21 cellular contexts compared by ENCODE assay signal in the genomic region with DNA sequence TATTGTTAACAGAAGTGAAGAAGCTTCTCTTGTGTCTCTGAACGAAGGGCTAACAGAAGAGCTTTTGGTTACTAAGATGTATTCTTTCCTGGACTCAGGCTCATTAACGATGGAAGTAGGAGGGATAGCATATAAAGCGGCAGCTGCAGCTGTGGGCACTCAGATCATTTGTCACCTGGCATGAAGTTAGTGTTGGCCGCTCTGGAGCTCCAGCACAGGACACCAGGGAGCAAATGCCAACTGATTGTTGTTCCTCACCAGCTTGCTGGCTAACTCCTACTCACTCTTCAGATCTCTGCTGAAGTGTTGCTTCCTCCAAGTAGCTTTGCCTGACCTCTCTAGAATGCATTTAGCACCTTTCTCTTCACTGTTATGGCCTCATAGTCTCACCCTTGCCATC. TPM values are rescaled to one million over a fixed set of nuclear protein-coding genes. Genes with fewer than 3 reads are reported as not detected.
DNase-seq lines count a peak whose midpoint lies in the region; ATAC-seq and TF ChIP-seq lines count a peak whose summit lies in the region.
"Had no signal": no experiment of that assay in that cellular context is flagged by ENCODE, and none has a peak within 500 bp of the region (broad histone marks: within the 10 kb centered on the region; RNA-seq: fewer than 3 reads in every experiment).

No MANE protein-coding gene starts in this region.

- ATAC-seq in right lobe of liver = peak; percentile 74 to 83 (median 80)
- no peak for ATAC-seq in GM18498 (IDR thresholded peaks at IDR 0.05; ENCODE audit: unreplicated experiment)
- ATAC-seq: Right ventricle myocardium inferior had no signal

- no peaks in the 10 kb centered on the region for H3K9me3 ChIP-seq in right lobe of liver
- H3K9me3 ChIP-seq: HAP-1 had no signal

- H3K27me3 ChIP-seq in right lobe of liver (no peaks in the 10 kb centered on the region), dorsolateral prefrontal cortex (no peaks in the 10 kb centered on the region)

- intact Hi-C loops in right lobe of liver (cut with DNase I) = no loop called here
- intact Hi-C loops in dorsolateral prefrontal cortex (cut with DNase I) = no loop called here

- peak in 2 of 3 experiments; percentile 10 to 46 for DNase-seq in NCI-H1417 (lab: John Stamatoyannopoulos, UW)
- no peak for DNase-seq in NCI-H1417 treated with DMSO at 0.1 percent for 48 hours (lab: John Stamatoyannopoulos, UW)
- DNase-seq in NCI-H446 treated with DMSO at 0.1 percent for 48 hours (lab: John Stamatoyannopoulos, UW) = peak; percentile 48
- peak; percentile 35 to 83 (median 70) for DNase-seq in right lobe of liver
- DNase-seq in dorsolateral prefrontal cortex = no peak
- no peak for DNase-seq in NCI-H524 treated with DMSO at 0.1 percent for 48 hours (lab: John Stamatoyannopoulos, UW)
- DNase-seq: 8988T, DMS79 treated with DMSO at 0.1 percent for 48 hours, IMR-90, NCI-H1694 treated with DMSO at 0.1 percent for 48 hours, NCI-H526 treated with DMSO at 0.1 percent for 48 hours had no signal

- no peak for TF ChIP-seq CTCF in right lobe of liver (IDR thresholded peaks at IDR 0.05)
- TF ChIP-seq CTCF in dorsolateral prefrontal cortex (IDR thresholded peaks at IDR 0.05 in 54 of 56, conservative IDR thresholded peaks at IDR 0.05 in 2 of 56; ENCODE audit: low read depth in 1 of 56, partially characterized antibody in 56 of 56) = no peak

- H3K4me1 ChIP-seq in right lobe of liver = peaks cover 0 to 24% (median 4%) of the 10 kb centered on the region in 4 donors
- H3K4me1 ChIP-seq: HAP-1 had no signal

- no peak overlapping the region for H3K4me3 ChIP-seq in right lobe of liver
- H3K4me3 ChIP-seq in dorsolateral prefrontal cortex = peak overlapping the region in 2 of 59 donors; percentile 4 to 13
- H3K4me3 ChIP-seq: HAP-1, SK-N-MC had no signal

- H3K27ac ChIP-seq in angular gyrus (ENCODE audit: low read depth, low read length) = peak overlapping the region; percentile 17
- peak overlapping the region in 2 of 3 donors; percentile 64 to 82 for H3K27ac ChIP-seq in right lobe of liver
- H3K27ac ChIP-seq in dorsolateral prefrontal cortex = peak overlapping the region in 14 of 59 donors; percentile 2 to 57 (median 18)
- H3K27ac ChIP-seq: HL-60, SK-N-MC had no signal

- WGBS in right lobe of liver (ENCODE audit: insufficient coverage, low coverage, low lambda C conversion rate, missing lambda C conversion rate) = 39% methylated on average over 2 of the region's 4 CpGs

- no peak for TF ChIP-seq POLR2A in right lobe of liver (IDR thresholded peaks at IDR 0.05)

- H3K36me3 ChIP-seq in right lobe of liver = no peaks in the 10 kb centered on the region
- H3K36me3 ChIP-seq: HAP-1 had no signal

RNA-seq across cellular contexts. Expression of a gene that starts 15.6 kb away (rescaled TPM):
- total RNA-seq in right lobe of liver (10 to 100 TPM in 1 of 6 experiments, 1 to 10 TPM in 4, under 1 TPM in 1; 0.15 to 10.5 (median 3.6) TPM), dorsolateral prefrontal cortex (10 to 100 TPM; 12.1 to 62.4 (median 36.8) TPM)
- total RNA-seq: G401, HT1080, IMR-90, M059J, OCI-LY7, Right ventricle myocardium inferior had no signal

Comparison
In these comparisons a context has a peak if more than half of its experiments do, and no peak if none do; other contexts are left out.
1. DNase-seq: peak in NCI-H1417 (2 of 3), NCI-H446 treated with DMSO at 0.1 percent for 48 hours (single experiment) and right lobe of liver (3 of 3); none in NCI-H1417 treated with DMSO at 0.1 percent for 48 hours (single experiment), dorsolateral prefrontal cortex (0 of 10) and NCI-H524 treated with DMSO at 0.1 percent for 48 hours (single experiment).